13 cellular contexts compared by ENCODE assay signal in genomic region chr3:110419096-110419495, GRCh38.
A peak's percentile ranks its signal among the peaks of the same experiment; 100 is the strongest.
DNase-seq lines count a peak whose midpoint lies in the region; ATAC-seq and TF ChIP-seq lines count a peak whose summit lies in the region.
"Had no signal": no experiment of that assay in that cellular context is flagged by ENCODE, and none has a peak within 500 bp of the region (broad histone marks: within the 10 kb centered on the region; RNA-seq: fewer than 3 reads in every experiment).

No MANE protein-coding gene starts in this region.

- H3K9me3 ChIP-seq in SK-N-MC (ENCODE audit: low read depth, low read length) (no peaks in the 10 kb centered on the region), aorta (ENCODE audit: control insufficient read depth, low read length) (no peaks in the 10 kb centered on the region), esophagus muscularis mucosa (no peaks in the 10 kb centered on the region)
- H3K9me3 ChIP-seq: Peyer's patch, psoas muscle had no signal

- no peak overlapping the region for H3K9ac ChIP-seq in SK-N-MC (ENCODE audit: insufficient read length)

- H3K4me1 Mint-ChIP-seq in HFFc6 (ENCODE audit: low read depth), result peaks cover 62% of the 10 kb centered on the region
- peaks cover 5% of the 10 kb centered on the region for H3K4me1 Mint-ChIP-seq in activated T-helper 1 cell treated with anti-CD3 and anti-CD28 coated beads, Interleukin-12 subunit alpha, Interleukin-12 subunit beta, Interleukin-2, Interleukin-4 antibody, amounts not matched to agents 30 ng/mL and 10 ng/mL and 1 ng/mL, durations not matched to agents 14 hours and 24 hours and 36 hours (ENCODE audit: low read depth)

- TF ChIP-seq EP300 in esophagus muscularis mucosa (IDR thresholded peaks at IDR 0.05), result no peak

- no peak for ATAC-seq in aorta (ENCODE audit: low FRiP score)
- no peak for ATAC-seq in GM18511 (IDR thresholded peaks at IDR 0.05; ENCODE audit: unreplicated experiment)
- ATAC-seq: psoas muscle had no signal

- H3K27ac ChIP-seq in C4-2B (no peak overlapping the region), SK-N-MC (peak overlapping the region; percentile 89), aorta (ENCODE audit: low read depth in 1 of 2, low read length in 2 of 2) (no peak overlapping the region), esophagus muscularis mucosa (replicated peaks in 1 of 4) (no peak overlapping the region)
- H3K27ac ChIP-seq: Peyer's patch, psoas muscle had no signal

- DNase-seq in HFFc6 (no peak), SK-N-MC (ENCODE audit: low read depth, low spot score) (no peak), foreskin melanocyte (peak; percentile 16), aorta (no peak), esophagus muscularis mucosa (ENCODE audit: extremely low spot score) (no peak)
- no peak for DNase-seq in activated T-helper 1 cell treated with anti-CD3 and anti-CD28 coated beads, Interleukin-12 subunit alpha, Interleukin-12 subunit beta, Interleukin-2, Interleukin-4 antibody, amounts not matched to agents 30 ng/mL and 10 ng/mL and 1 ng/mL, durations not matched to agents 14 hours and 24 hours and 36 hours (ENCODE audit: low spot score)
- DNase-seq: activated CD8-positive, alpha-beta memory T cell treated with anti-CD3 and anti-CD28 coated beads, Interleukin-2, amount 50 U/mL, for 48 hours; NCI-H2107; Peyer's patch; psoas muscle; stimulated activated naive CD4-positive, alpha-beta T cell had no signal

- no peak for TF ChIP-seq POLR2A in esophagus muscularis mucosa (IDR thresholded peaks at IDR 0.05; ENCODE audit: low read depth)

- H3K27ac Mint-ChIP-seq in HFFc6, result peak overlapping the region; percentile 83
- no peak overlapping the region for H3K27ac Mint-ChIP-seq in activated T-helper 1 cell treated with anti-CD3 and anti-CD28 coated beads, Interleukin-12 subunit alpha, Interleukin-12 subunit beta, Interleukin-2, Interleukin-4 antibody, amounts not matched to agents 30 ng/mL and 10 ng/mL and 1 ng/mL, durations not matched to agents 14 hours and 24 hours and 36 hours

- no peaks in the 10 kb centered on the region for H3K27me3 Mint-ChIP-seq in HFFc6 (ENCODE audit: insufficient read depth)
- H3K27me3 Mint-ChIP-seq in activated T-helper 1 cell treated with anti-CD3 and anti-CD28 coated beads, Interleukin-12 subunit alpha, Interleukin-12 subunit beta, Interleukin-2, Interleukin-4 antibody, amounts not matched to agents 30 ng/mL and 10 ng/mL and 1 ng/mL, durations not matched to agents 14 hours and 24 hours and 36 hours (ENCODE audit: insufficient read depth), result peaks cover 2% of the 10 kb centered on the region

- intact Hi-C loops in activated T-helper 1 cell treated with anti-CD3 and anti-CD28 coated beads, Interleukin-12 subunit alpha, Interleukin-12 subunit beta, Interleukin-2, Interleukin-4 antibody, amounts not matched to agents 30 ng/mL and 10 ng/mL and 1 ng/mL, durations not matched to agents 14 hours and 24 hours and 36 hours (cut with micrococcal nuclease), result no loop called here
- intact Hi-C loops in aorta (cut with DNase I), result loop anchor here in 1 of 2 donors (10.0 kb wide), 1 partner anchor 64 kb away; no protein-coding TSS in a partner anchor
- intact Hi-C loops in esophagus muscularis mucosa (cut with DNase I), result no loop called here

- TF ChIP-seq CTCF in C4-2B (conservative IDR thresholded peaks at IDR 0.05) (peak; percentile 22), HFFc6 (IDR thresholded peaks at IDR 0.05) (no peak; the same call in 1 of the 2 replicates), esophagus muscularis mucosa (IDR thresholded peaks at IDR 0.05) (no peak)

- H3K9me3 Mint-ChIP-seq in HFFc6, result no peaks in the 10 kb centered on the region
- H3K9me3 Mint-ChIP-seq in activated T-helper 1 cell treated with anti-CD3 and anti-CD28 coated beads, Interleukin-12 subunit alpha, Interleukin-12 subunit beta, Interleukin-2, Interleukin-4 antibody, amounts not matched to agents 30 ng/mL and 10 ng/mL and 1 ng/mL, durations not matched to agents 14 hours and 24 hours and 36 hours, result no peaks in the 10 kb centered on the region

- WGBS in aorta, 2 donors, result 80 to 87% methylated on average over 2 of the region's 2 CpGs
- WGBS in esophagus muscularis mucosa, result 81% methylated on average over 2 of the region's 2 CpGs

- no peaks in the 10 kb centered on the region for H3K36me3 ChIP-seq in SK-N-MC (ENCODE audit: insufficient read depth, low read length)
- no peaks in the 10 kb centered on the region for H3K36me3 ChIP-seq in aorta (ENCODE audit: control insufficient read depth in 1 of 2, insufficient read depth in 2 of 2, low read length in 1 of 2)
- no peaks in the 10 kb centered on the region for H3K36me3 ChIP-seq in esophagus muscularis mucosa
- H3K36me3 ChIP-seq: Peyer's patch had no signal

- peaks cover 6 to 10% of the 10 kb centered on the region in 2 donors for H3K4me1 ChIP-seq in aorta (ENCODE audit: control insufficient read depth in 1 of 2, insufficient read depth in 2 of 2, low read length in 2 of 2)
- H3K4me1 ChIP-seq in esophagus muscularis mucosa, result no peaks in the 10 kb centered on the region
- H3K4me1 ChIP-seq: Peyer's patch, psoas muscle had no signal

- H3K27me3 ChIP-seq in aorta (ENCODE audit: control insufficient read depth in 1 of 2, insufficient read depth in 2 of 2, low read length in 1 of 2) (no peaks in the 10 kb centered on the region), esophagus muscularis mucosa (no peaks in the 10 kb centered on the region)
- H3K27me3 ChIP-seq: Peyer's patch had no signal

- H3K4me3 Mint-ChIP-seq in HFFc6, result no peak overlapping the region; the same call in 1 of the 2 replicates
- no peak overlapping the region for H3K4me3 Mint-ChIP-seq in activated T-helper 1 cell treated with anti-CD3 and anti-CD28 coated beads, Interleukin-12 subunit alpha, Interleukin-12 subunit beta, Interleukin-2, Interleukin-4 antibody, amounts not matched to agents 30 ng/mL and 10 ng/mL and 1 ng/mL, durations not matched to agents 14 hours and 24 hours and 36 hours

- no peak overlapping the region for H3K4me3 ChIP-seq in SK-N-MC
- H3K4me3 ChIP-seq in aorta (ENCODE audit: low read length in 2 of 2), result no peak overlapping the region
- H3K4me3 ChIP-seq in esophagus muscularis mucosa, result no peak overlapping the region
- H3K4me3 ChIP-seq: Peyer's patch, psoas muscle had no signal

- peaks cover 20% of the 10 kb centered on the region for H3K36me3 Mint-ChIP-seq in HFFc6 (ENCODE audit: low read depth)
- no peaks in the 10 kb centered on the region for H3K36me3 Mint-ChIP-seq in activated T-helper 1 cell treated with anti-CD3 and anti-CD28 coated beads, Interleukin-12 subunit alpha, Interleukin-12 subunit beta, Interleukin-2, Interleukin-4 antibody, amounts not matched to agents 30 ng/mL and 10 ng/mL and 1 ng/mL, durations not matched to agents 14 hours and 24 hours and 36 hours (ENCODE audit: low read depth)
